In the genomic region with DNA sequence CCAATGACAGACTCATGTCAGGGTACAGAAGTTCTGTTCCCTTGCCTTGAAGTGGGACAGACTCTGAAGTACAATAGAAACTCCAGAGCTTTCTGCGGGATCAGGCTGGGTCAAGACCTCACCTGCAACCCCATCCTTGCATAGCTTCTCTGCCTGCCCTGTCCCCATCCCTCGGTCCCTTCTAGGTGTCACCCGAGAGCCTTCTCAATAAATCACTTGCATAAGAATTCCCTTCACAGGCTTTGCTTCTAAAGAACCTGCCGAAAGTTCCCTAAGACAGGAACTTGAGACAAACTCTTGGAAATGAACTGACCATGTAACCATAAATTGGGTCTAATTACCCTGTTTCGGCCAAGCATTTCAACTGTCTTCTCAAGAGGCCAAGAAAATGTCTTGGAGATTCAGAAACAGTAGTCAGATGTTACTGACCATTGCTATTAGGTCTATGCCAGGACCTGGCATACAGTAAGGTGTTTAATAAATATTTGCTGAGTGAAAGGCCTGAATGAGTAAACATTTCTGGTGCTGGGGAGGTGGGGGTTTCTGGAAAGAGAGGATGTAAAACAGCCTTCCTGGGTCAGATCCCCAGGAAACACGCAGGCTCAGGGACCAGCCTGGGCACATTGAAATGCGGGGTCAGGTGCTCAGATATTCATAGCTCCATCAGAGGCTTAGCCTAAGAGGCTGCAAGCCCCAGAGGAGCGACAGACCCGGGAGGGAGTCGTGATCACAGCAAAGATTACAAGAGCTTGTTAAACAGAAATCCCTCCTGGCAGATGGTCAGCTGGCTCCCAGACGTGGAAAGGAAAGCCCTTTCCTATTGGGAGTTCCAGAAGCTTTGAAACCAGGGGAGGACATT, we compare ENCODE assay signal across 1 cellular context.
TF ChIP-seq lines count a peak whose summit lies in the region.

No MANE protein-coding gene starts in this region.

TF ChIP-seq in GM23338, 12 proteins besides CTCF, POLR2A, EP300 and RAD21 (continued from another document):
- TF ChIP-seq, protein P1, sequence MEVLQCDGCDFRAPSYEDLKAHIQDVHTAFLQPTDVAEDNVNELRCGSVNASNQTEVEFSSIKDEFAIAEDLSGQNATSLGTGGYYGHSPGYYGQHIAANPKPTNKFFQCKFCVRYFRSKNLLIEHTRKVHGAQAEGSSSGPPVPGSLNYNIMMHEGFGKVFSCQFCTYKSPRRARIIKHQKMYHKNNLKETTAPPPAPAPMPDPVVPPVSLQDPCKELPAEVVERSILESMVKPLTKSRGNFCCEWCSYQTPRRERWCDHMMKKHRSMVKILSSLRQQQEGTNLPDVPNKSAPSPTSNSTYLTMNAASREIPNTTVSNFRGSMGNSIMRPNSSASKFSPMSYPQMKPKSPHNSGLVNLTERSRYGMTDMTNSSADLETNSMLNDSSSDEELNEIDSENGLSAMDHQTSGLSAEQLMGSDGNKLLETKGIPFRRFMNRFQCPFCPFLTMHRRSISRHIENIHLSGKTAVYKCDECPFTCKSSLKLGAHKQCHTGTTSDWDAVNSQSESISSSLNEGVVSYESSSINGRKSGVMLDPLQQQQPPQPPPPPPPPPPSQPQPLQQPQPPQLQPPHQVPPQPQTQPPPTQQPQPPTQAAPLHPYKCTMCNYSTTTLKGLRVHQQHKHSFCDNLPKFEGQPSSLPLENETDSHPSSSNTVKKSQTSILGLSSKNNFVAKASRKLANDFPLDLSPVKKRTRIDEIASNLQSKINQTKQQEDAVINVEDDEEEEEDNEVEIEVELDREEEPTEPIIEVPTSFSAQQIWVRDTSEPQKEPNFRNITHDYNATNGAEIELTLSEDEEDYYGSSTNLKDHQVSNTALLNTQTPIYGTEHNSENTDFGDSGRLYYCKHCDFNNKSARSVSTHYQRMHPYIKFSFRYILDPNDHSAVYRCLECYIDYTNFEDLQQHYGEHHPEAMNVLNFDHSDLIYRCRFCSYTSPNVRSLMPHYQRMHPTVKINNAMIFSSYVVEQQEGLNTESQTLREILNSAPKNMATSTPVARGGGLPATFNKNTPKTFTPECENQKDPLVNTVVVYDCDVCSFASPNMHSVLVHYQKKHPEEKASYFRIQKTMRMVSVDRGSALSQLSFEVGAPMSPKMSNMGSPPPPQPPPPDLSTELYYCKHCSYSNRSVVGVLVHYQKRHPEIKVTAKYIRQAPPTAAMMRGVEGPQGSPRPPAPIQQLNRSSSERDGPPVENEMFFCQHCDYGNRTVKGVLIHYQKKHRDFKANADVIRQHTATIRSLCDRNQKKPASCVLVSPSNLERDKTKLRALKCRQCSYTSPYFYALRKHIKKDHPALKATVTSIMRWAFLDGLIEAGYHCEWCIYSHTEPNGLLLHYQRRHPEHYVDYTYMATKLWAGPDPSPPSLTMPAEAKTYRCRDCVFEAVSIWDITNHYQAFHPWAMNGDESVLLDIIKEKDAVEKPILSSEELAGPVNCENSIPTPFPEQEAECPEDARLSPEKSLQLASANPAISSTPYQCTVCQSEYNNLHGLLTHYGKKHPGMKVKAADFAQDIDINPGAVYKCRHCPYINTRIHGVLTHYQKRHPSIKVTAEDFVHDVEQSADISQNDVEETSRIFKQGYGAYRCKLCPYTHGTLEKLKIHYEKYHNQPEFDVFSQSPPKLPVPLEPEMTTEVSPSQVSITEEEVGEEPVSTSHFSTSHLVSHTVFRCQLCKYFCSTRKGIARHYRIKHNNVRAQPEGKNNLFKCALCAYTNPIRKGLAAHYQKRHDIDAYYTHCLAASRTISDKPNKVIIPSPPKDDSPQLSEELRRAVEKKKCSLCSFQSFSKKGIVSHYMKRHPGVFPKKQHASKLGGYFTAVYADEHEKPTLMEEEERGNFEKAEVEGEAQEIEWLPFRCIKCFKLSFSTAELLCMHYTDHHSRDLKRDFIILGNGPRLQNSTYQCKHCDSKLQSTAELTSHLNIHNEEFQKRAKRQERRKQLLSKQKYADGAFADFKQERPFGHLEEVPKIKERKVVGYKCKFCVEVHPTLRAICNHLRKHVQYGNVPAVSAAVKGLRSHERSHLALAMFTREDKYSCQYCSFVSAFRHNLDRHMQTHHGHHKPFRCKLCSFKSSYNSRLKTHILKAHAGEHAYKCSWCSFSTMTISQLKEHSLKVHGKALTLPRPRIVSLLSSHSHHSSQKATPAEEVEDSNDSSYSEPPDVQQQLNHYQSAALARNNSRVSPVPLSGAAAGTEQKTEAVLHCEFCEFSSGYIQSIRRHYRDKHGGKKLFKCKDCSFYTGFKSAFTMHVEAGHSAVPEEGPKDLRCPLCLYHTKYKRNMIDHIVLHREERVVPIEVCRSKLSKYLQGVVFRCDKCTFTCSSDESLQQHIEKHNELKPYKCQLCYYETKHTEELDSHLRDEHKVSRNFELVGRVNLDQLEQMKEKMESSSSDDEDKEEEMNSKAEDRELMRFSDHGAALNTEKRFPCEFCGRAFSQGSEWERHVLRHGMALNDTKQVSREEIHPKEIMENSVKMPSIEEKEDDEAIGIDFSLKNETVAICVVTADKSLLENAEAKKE (CRISPR knock-in tag; IDR thresholded peaks at IDR 0.05) = no peak
- TF ChIP-seq EZH2 (IDR thresholded peaks at IDR 0.05; ENCODE audit: low read depth, unreplicated experiment) (peak; percentile 29), POLR2AphosphoS5 (IDR thresholded peaks at IDR 0.05; ENCODE audit: low read depth) (no peak)
